In genomic region chr7:154859747-154860620, GRCh38 we compare ENCODE assay signal across 25 cellular contexts.
"Had no signal": no experiment of that assay in that cellular context is flagged by ENCODE, and none has a peak within 500 bp of the region (broad histone marks: within the 10 kb centered on the region; RNA-seq: fewer than 3 reads in every experiment).

No MANE protein-coding gene starts in this region.

- H3K9me3 ChIP-seq: breast epithelium, SJCRH30 had no signal

- H3K27me3 ChIP-seq: breast epithelium had no signal

- H3K36me3 ChIP-seq: breast epithelium, SJCRH30 had no signal

- H3K4me1 ChIP-seq: breast epithelium, SJCRH30 had no signal

- DNase-seq: activated B cell treated with CpG ODN at 0.5 μM for 24 hours; activated CD4-positive, alpha-beta memory T cell treated with anti-CD3 and anti-CD28 coated beads for 36 hours; activated CD4-positive, alpha-beta T cell treated with anti-CD3 and anti-CD28 coated beads for 1 hour; activated CD4-positive, alpha-beta T cell treated with anti-CD3 and anti-CD28 coated beads, Interleukin-2, amount 10 ng/mL, durations not matched to agents 7 days and 5 days; activated naive CD4-positive, alpha-beta T cell treated with anti-CD3 and anti-CD28 coated beads, Interleukin-2, amount 50 U/mL, for 16 hours; activated T-cell treated with anti-CD3 and anti-CD28 coated beads for 4 hours; activated T-cell treated with anti-CD3 and anti-CD28 coated beads, Interleukin-2, amount 50 U/mL, for 48 hours; aorta; IMR-90; KG1; MV-4-11; NCI-H1092 treated with DMSO at 0.1 percent for 48 hours; NCI-H1417 treated with DMSO at 0.1 percent for 48 hours; NCI-H1694; NCI-H2029 treated with DMSO at 0.1 percent for 48 hours; NCI-H510A treated with DMSO at 0.1 percent for 48 hours; NCI-H69; NK-92 treated with Interleukin-12 subunit alpha and Interleukin-12 subunit beta, amount 100 ng/mL, for 24 hours; OCI-M1; Right ventricle myocardium superior; SJCRH30 had no signal

- H3K27ac ChIP-seq: breast epithelium, RWPE1, SJCRH30 had no signal

- H3K4me3 ChIP-seq: breast epithelium, SJCRH30 had no signal

- ATAC-seq: activated T-helper 17 cell treated with anti-CD3 and anti-CD28 coated beads, Interleukin-2, amount 50 U/mL, for 72 hours; Panc1 had no signal
